Comparison of ENCODE assay signal across 1 cellular context in the genomic region with DNA sequence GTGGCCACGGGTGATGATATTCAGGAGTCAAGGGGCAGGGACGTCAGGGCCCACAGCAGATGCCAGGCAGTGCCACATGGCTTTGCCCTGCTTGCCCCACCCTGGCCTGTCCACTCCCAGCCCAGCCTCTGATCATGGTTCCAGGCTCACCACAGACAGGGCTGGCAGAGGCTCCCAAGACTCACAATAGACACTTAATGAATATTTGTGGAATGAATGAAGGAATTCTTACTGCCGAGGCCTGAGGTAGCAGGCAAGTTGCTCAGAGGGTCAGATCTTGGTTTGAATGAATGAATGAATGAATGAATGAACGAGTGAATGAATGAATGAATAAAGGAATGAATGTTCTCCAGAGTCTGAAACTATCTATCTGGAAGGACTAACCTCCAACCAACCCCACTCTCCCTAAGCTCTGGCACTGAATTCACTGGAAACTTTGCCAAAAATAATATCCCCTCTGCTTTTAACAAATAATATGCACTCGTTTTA.
TF ChIP-seq lines count a peak whose summit lies in the region.

No MANE protein-coding gene starts in this region.

TF ChIP-seq in GM23338, 12 proteins besides CTCF, POLR2A, EP300 and RAD21:
- TF ChIP-seq EZH2phosphoT487 (IDR thresholded peaks at IDR 0.05; ENCODE audit: unreplicated experiment) = no peak
- no peak for TF ChIP-seq ZNF331 (CRISPR knock-in tag; IDR thresholded peaks at IDR 0.05; ENCODE audit: low read depth)
- TF ChIP-seq, protein P1, sequence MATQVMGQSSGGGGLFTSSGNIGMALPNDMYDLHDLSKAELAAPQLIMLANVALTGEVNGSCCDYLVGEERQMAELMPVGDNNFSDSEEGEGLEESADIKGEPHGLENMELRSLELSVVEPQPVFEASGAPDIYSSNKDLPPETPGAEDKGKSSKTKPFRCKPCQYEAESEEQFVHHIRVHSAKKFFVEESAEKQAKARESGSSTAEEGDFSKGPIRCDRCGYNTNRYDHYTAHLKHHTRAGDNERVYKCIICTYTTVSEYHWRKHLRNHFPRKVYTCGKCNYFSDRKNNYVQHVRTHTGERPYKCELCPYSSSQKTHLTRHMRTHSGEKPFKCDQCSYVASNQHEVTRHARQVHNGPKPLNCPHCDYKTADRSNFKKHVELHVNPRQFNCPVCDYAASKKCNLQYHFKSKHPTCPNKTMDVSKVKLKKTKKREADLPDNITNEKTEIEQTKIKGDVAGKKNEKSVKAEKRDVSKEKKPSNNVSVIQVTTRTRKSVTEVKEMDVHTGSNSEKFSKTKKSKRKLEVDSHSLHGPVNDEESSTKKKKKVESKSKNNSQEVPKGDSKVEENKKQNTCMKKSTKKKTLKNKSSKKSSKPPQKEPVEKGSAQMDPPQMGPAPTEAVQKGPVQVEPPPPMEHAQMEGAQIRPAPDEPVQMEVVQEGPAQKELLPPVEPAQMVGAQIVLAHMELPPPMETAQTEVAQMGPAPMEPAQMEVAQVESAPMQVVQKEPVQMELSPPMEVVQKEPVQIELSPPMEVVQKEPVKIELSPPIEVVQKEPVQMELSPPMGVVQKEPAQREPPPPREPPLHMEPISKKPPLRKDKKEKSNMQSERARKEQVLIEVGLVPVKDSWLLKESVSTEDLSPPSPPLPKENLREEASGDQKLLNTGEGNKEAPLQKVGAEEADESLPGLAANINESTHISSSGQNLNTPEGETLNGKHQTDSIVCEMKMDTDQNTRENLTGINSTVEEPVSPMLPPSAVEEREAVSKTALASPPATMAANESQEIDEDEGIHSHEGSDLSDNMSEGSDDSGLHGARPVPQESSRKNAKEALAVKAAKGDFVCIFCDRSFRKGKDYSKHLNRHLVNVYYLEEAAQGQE (IDR thresholded peaks at IDR 0.05; ENCODE audit: unreplicated experiment) = no peak
- TF ChIP-seq, protein P2, sequence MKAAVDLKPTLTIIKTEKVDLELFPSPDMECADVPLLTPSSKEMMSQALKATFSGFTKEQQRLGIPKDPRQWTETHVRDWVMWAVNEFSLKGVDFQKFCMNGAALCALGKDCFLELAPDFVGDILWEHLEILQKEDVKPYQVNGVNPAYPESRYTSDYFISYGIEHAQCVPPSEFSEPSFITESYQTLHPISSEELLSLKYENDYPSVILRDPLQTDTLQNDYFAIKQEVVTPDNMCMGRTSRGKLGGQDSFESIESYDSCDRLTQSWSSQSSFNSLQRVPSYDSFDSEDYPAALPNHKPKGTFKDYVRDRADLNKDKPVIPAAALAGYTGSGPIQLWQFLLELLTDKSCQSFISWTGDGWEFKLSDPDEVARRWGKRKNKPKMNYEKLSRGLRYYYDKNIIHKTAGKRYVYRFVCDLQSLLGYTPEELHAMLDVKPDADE (IDR thresholded peaks at IDR 0.05) = no peak
- no peak for TF ChIP-seq EZH2 (IDR thresholded peaks at IDR 0.05; ENCODE audit: low read depth, unreplicated experiment)
- TF ChIP-seq, protein P3, sequence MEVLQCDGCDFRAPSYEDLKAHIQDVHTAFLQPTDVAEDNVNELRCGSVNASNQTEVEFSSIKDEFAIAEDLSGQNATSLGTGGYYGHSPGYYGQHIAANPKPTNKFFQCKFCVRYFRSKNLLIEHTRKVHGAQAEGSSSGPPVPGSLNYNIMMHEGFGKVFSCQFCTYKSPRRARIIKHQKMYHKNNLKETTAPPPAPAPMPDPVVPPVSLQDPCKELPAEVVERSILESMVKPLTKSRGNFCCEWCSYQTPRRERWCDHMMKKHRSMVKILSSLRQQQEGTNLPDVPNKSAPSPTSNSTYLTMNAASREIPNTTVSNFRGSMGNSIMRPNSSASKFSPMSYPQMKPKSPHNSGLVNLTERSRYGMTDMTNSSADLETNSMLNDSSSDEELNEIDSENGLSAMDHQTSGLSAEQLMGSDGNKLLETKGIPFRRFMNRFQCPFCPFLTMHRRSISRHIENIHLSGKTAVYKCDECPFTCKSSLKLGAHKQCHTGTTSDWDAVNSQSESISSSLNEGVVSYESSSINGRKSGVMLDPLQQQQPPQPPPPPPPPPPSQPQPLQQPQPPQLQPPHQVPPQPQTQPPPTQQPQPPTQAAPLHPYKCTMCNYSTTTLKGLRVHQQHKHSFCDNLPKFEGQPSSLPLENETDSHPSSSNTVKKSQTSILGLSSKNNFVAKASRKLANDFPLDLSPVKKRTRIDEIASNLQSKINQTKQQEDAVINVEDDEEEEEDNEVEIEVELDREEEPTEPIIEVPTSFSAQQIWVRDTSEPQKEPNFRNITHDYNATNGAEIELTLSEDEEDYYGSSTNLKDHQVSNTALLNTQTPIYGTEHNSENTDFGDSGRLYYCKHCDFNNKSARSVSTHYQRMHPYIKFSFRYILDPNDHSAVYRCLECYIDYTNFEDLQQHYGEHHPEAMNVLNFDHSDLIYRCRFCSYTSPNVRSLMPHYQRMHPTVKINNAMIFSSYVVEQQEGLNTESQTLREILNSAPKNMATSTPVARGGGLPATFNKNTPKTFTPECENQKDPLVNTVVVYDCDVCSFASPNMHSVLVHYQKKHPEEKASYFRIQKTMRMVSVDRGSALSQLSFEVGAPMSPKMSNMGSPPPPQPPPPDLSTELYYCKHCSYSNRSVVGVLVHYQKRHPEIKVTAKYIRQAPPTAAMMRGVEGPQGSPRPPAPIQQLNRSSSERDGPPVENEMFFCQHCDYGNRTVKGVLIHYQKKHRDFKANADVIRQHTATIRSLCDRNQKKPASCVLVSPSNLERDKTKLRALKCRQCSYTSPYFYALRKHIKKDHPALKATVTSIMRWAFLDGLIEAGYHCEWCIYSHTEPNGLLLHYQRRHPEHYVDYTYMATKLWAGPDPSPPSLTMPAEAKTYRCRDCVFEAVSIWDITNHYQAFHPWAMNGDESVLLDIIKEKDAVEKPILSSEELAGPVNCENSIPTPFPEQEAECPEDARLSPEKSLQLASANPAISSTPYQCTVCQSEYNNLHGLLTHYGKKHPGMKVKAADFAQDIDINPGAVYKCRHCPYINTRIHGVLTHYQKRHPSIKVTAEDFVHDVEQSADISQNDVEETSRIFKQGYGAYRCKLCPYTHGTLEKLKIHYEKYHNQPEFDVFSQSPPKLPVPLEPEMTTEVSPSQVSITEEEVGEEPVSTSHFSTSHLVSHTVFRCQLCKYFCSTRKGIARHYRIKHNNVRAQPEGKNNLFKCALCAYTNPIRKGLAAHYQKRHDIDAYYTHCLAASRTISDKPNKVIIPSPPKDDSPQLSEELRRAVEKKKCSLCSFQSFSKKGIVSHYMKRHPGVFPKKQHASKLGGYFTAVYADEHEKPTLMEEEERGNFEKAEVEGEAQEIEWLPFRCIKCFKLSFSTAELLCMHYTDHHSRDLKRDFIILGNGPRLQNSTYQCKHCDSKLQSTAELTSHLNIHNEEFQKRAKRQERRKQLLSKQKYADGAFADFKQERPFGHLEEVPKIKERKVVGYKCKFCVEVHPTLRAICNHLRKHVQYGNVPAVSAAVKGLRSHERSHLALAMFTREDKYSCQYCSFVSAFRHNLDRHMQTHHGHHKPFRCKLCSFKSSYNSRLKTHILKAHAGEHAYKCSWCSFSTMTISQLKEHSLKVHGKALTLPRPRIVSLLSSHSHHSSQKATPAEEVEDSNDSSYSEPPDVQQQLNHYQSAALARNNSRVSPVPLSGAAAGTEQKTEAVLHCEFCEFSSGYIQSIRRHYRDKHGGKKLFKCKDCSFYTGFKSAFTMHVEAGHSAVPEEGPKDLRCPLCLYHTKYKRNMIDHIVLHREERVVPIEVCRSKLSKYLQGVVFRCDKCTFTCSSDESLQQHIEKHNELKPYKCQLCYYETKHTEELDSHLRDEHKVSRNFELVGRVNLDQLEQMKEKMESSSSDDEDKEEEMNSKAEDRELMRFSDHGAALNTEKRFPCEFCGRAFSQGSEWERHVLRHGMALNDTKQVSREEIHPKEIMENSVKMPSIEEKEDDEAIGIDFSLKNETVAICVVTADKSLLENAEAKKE (CRISPR knock-in tag; IDR thresholded peaks at IDR 0.05) = no peak
- TF ChIP-seq STAT1 (IDR thresholded peaks at IDR 0.05; ENCODE audit: unreplicated experiment) = no peak
- TF ChIP-seq POLR2AphosphoS5 (IDR thresholded peaks at IDR 0.05; ENCODE audit: low read depth) = no peak
- no peak for TF ChIP-seq CREB1 (CRISPR knock-in tag; IDR thresholded peaks at IDR 0.05; ENCODE audit: low read depth)
- TF ChIP-seq NANOG (IDR thresholded peaks at IDR 0.05; ENCODE audit: borderline replicate concordance) = no peak
